In genomic region chr1:222741630-222742457, GRCh38 we compare ENCODE assay signal across 11 cellular contexts. TPM values are rescaled to one million over a fixed set of nuclear protein-coding genes. Genes with fewer than 3 reads are reported as not detected.
DNase-seq lines count a peak whose midpoint lies in the region; ATAC-seq, FAIRE-seq and TF ChIP-seq lines count a peak whose summit lies in the region.
"Not testable (repeated sequence)": the region's sequence is repeated elsewhere in the genome, so short reads cannot be mapped to it uniquely, and the experiment has no call there.
"Had no signal": no experiment of that assay in that cellular context is flagged by ENCODE, and none has a peak within 500 bp of the region (broad histone marks: within the 10 kb centered on the region; RNA-seq: fewer than 3 reads in every experiment).

No MANE protein-coding gene starts in this region.

- H3K79me2 ChIP-seq in Karpas-422 (ENCODE audit: low read length); GM12878 (ENCODE audit: control insufficient read depth, insufficient read depth, low read length): not testable (repeated sequence)

- not testable (repeated sequence) for H3K27ac ChIP-seq in Karpas-422 (ENCODE audit: low read length); GM12878 (ENCODE audit: control insufficient read depth, insufficient read depth)

- not testable (repeated sequence) for H2AFZ ChIP-seq in Karpas-422 (ENCODE audit: low read length); GM12878 (ENCODE audit: control insufficient read depth, low read depth, low read length)

- H3K27me3 Mint-ChIP-seq in stimulated activated memory B cell treated with anti-CD40 and anti-IgM and Interleukin-4, amounts not matched to agents 10 μg/mL and 1 μg/mL and 100 μg/mL, for 72 hours = not testable (repeated sequence)

- H3K9me2 ChIP-seq in Karpas-422 (replicated peaks; ENCODE audit: insufficient read depth, low read length) = not testable (repeated sequence)

- not testable (repeated sequence) for H3K4me3 ChIP-seq in Karpas-422 (ENCODE audit: low read length); GM12878; mucosa of stomach (ENCODE audit: low read length)

- peak; percentile 48 for ATAC-seq in GM18867 (IDR thresholded peaks at IDR 0.05; ENCODE audit: unreplicated experiment)
- peak; percentile 48; the same call in 2 of the 3 replicates for ATAC-seq in GM12878
- not testable (repeated sequence) for ATAC-seq in Right ventricle myocardium inferior; stimulated activated memory B cell treated with anti-CD40 and anti-IgM and Interleukin-4, amounts not matched to agents 10 μg/mL and 1 μg/mL and 100 μg/mL, for 72 hours

- FAIRE-seq in GM12878 (lab: Jason Lieb, UNC) = not testable (repeated sequence)

- BruUV-seq in GM12878 (replicated peaks; lab: Mats Ljungman, UMichigan) = not testable (repeated sequence)

- DNase-seq in Karpas-422 (peak; percentile 36), Right ventricle myocardium inferior (ENCODE audit: missing footprints) (peak; percentile 62)
- not testable (repeated sequence) for DNase-seq in GM12878 (ENCODE audit: low read depth, low spot score)

- in situ Hi-C loops in GM12878 (cut with MboI) = not testable (repeated sequence)

- TF ChIP-seq EP300 in GM12878 (IDR thresholded peaks at IDR 0.05; ENCODE audit: borderline replicate concordance in 1 of 2, control insufficient read depth in 1 of 2, low read depth in 2 of 2, low read length in 2 of 2) = not testable (repeated sequence)

- SMC1A ChIA-PET in GM12878 (lab: Charles Lee; ENCODE audit: uncharacterized antibody, unreplicated experiment) = interaction anchor here (0.6 to 1.0 kb wide), 4 partner anchors 10 to 82 kb away, joined by 3 read pairs; no protein-coding TSS in a partner anchor

- H3K4me1 Mint-ChIP-seq in stimulated activated memory B cell treated with anti-CD40 and anti-IgM and Interleukin-4, amounts not matched to agents 10 μg/mL and 1 μg/mL and 100 μg/mL, for 72 hours = peaks cover 28% of the 10 kb centered on the region

- intact Hi-C loops in GM12878 (cut with micrococcal nuclease; ENCODE audit: unreplicated experiment); Right ventricle myocardium inferior (cut with DNase I): not testable (repeated sequence)

- not testable (repeated sequence) for H4K20me1 ChIP-seq in Karpas-422 (ENCODE audit: insufficient read depth, low read depth, low read length); GM12878 (ENCODE audit: control insufficient read depth, insufficient read depth)

- not testable (repeated sequence) for TF ChIP-seq POLR2A in GM12878 (IDR thresholded peaks at IDR 0.05; ENCODE audit: low read depth, low read length)

- peak overlapping the region; percentile 54 for H3K4me3 Mint-ChIP-seq in stimulated activated memory B cell treated with anti-CD40 and anti-IgM and Interleukin-4, amounts not matched to agents 10 μg/mL and 1 μg/mL and 100 μg/mL, for 72 hours

- peaks cover 11% of the 10 kb centered on the region for H3K36me3 Mint-ChIP-seq in stimulated activated memory B cell treated with anti-CD40 and anti-IgM and Interleukin-4, amounts not matched to agents 10 μg/mL and 1 μg/mL and 100 μg/mL, for 72 hours

- POLR2A ChIA-PET in GM12878 (lab: Charles Lee) = interaction anchor here (1.5 kb wide), 1 partner anchor 10 kb away, joined by 4 read pairs; no protein-coding TSS in a partner anchor

- not testable (repeated sequence) for H3K27ac Mint-ChIP-seq in stimulated activated memory B cell treated with anti-CD40 and anti-IgM and Interleukin-4, amounts not matched to agents 10 μg/mL and 1 μg/mL and 100 μg/mL, for 72 hours

- CTCF ChIA-PET in GM12878 (lab: Yijun Ruan, JAX) = interaction anchor here (0.7 to 1.6 kb wide), 3 partner anchors 340 to 382 kb away, joined by 3 to 4 read pairs (median 4); no protein-coding TSS in a partner anchor

- not testable (repeated sequence) for H3K4me2 ChIP-seq in Karpas-422 (ENCODE audit: low read depth, low read length, poor library complexity, severe bottlenecking); GM12878 (ENCODE audit: control insufficient read depth, insufficient read depth)

- not testable (repeated sequence) for H3K9ac ChIP-seq in Karpas-422 (ENCODE audit: low read length); GM12878 (ENCODE audit: control insufficient read depth, insufficient read depth, low read length)
- peak overlapping the region; percentile 22 for H3K9ac ChIP-seq in mucosa of stomach (ENCODE audit: low read length)

- RAD21 ChIA-PET in GM12878 (lab: Charles Lee; ENCODE audit: unreplicated experiment) = not testable (repeated sequence)

- 49% methylated on average over 5 of the region's 5 CpGs for WGBS in GM12878 (ENCODE audit: insufficient coverage, insufficient replicate concordance, low lambda C conversion rate, missing lambda C conversion rate)

- TF ChIP-seq CTCF in GM12878 (IDR thresholded peaks at IDR 0.05 in 2 of 3, conservative IDR thresholded peaks at IDR 0.05 in 1 of 3; ENCODE audit: control insufficient read depth in 2 of 3, extremely low read depth in 1 of 3, insufficient read depth in 1 of 3, low read depth in 3 of 3, low read length in 3 of 3) = not testable (repeated sequence)

- H3K9me3 ChIP-seq in Karpas-422 (ENCODE audit: low read length); GM12878 (replicated peaks; ENCODE audit: control insufficient read depth, insufficient read depth, low read length); mucosa of stomach (ENCODE audit: control insufficient read depth, low read length): not testable (repeated sequence)

- H3K4me1 ChIP-seq in Karpas-422 (ENCODE audit: low read length); GM12878 (ENCODE audit: control insufficient read depth, insufficient read depth, low read length); mucosa of stomach (ENCODE audit: control insufficient read depth, insufficient read depth, low read length): not testable (repeated sequence)

- H3K27me3 ChIP-seq in Karpas-422 (ENCODE audit: low read length); GM12878 (replicated peaks in 1 of 2; ENCODE audit: control insufficient read depth in 2 of 2, insufficient read depth in 2 of 2, low read length in 1 of 2); mucosa of stomach (ENCODE audit: control insufficient read depth, insufficient read depth, low read length): not testable (repeated sequence)

- H3K9me3 Mint-ChIP-seq in stimulated activated memory B cell treated with anti-CD40 and anti-IgM and Interleukin-4, amounts not matched to agents 10 μg/mL and 1 μg/mL and 100 μg/mL, for 72 hours = not testable (repeated sequence)

- TF ChIP-seq RAD21 in GM12878 (IDR thresholded peaks at IDR 0.05; ENCODE audit: insufficient read depth, low read depth, low read length) = not testable (repeated sequence)

- not testable (repeated sequence) for H3K36me3 ChIP-seq in Karpas-422 (ENCODE audit: insufficient read depth, low read length); GM12878 (ENCODE audit: control insufficient read depth in 2 of 2, insufficient read depth in 2 of 2, low read length in 1 of 2); mucosa of stomach (ENCODE audit: control insufficient read depth, insufficient read depth, low read length)

RNA-seq across cellular contexts. Expression of gene FAM177B, which starts 4.8 kb away (rescaled TPM):
- total RNA-seq in Karpas-422 (2014; rRNA removed; shearing (Covaris generic); ENCODE audit: low replicate concordance) = not detected in 2 replicates
- not detected in 2 replicates for total RNA-seq in GM12878 (2013; cell fraction: nucleolus; rRNA removed)
- total RNA-seq in GM12878 (2014; rRNA removed) (not detected in 2 replicates), GM12878 (2014; rRNA removed; fragmentation: Illumina TruSeq; extraction: Trizol) (not detected in 2 replicates), GM12878 (2021) (not detected in 2 replicates), Right ventricle myocardium inferior (not detected)
- polyA plus RNA-seq in GM12878 (2011; ENCODE audit: low read depth) = not detected
- polyA plus RNA-seq in GM12878 (2011; rRNA removed) (not detected in 2 replicates), GM12878 (2014; fragmentation: Illumina TruSeq; extraction: Trizol) (not detected in 2 replicates), GM12878 (2014; fragmentation: Nextera tagmentation; extraction: Ambion mirVana) (under 1 TPM in 1 of 2 experiments, not detected in 1; 0.06 TPM), GM12878 (2014; rRNA removed) (not detected in 2 replicates), GM12878 (2016; fragmentation: Nextera tagmentation; extraction: Ambion mirVana) (not detected)
- not detected in 2 replicates for polyA plus RNA-seq in GM12878 (2011; cell fraction: cytosol; rRNA removed)
- not detected in 2 replicates for polyA plus RNA-seq in GM12878 (2011; cell fraction: nucleus; rRNA removed)
- not detected in 2 replicates for polyA plus RNA-seq in GM12878 (2012)
- not detected in 2 replicates for polyA minus RNA-seq in GM12878 (2011; rRNA and poly(A)+ RNA removed)
- not detected in 2 replicates for polyA minus RNA-seq in GM12878 (2011; cell fraction: cytosol; rRNA and poly(A)+ RNA removed)
- not detected in 2 replicates for polyA minus RNA-seq in GM12878 (2011; cell fraction: nucleus; rRNA and poly(A)+ RNA removed)
- total RNA-seq: Caco-2; CD4-positive, alpha-beta T cell; H4; HT-29 had no signal
- polyA plus RNA-seq: BJ had no signal

RNA-seq across cellular contexts. Expression of gene BROX, which starts 29.5 kb away (rescaled TPM):
- 15.3 and 26.8 TPM in 2 replicates for total RNA-seq in Karpas-422 (2014; rRNA removed; shearing (Covaris generic); ENCODE audit: low replicate concordance)
- 23.3 and 28.3 TPM in 2 replicates for total RNA-seq in GM12878 (2013; cell fraction: nucleolus; rRNA removed)
- total RNA-seq in GM12878 (2014; rRNA removed) (15.2 and 17.8 TPM in 2 replicates), GM12878 (2014; rRNA removed; fragmentation: Illumina TruSeq; extraction: Trizol) (17.5 and 18.4 TPM in 2 replicates), GM12878 (2021) (13.5 and 16.1 TPM in 2 replicates), Right ventricle myocardium inferior (32.0 TPM)
- polyA plus RNA-seq in GM12878 (2011; ENCODE audit: low read depth) = 5.3 TPM
- polyA plus RNA-seq in GM12878 (2011; rRNA removed) (5.8 and 9.5 TPM in 2 replicates), GM12878 (2014; fragmentation: Illumina TruSeq; extraction: Trizol) (8.7 and 11.8 TPM in 2 replicates), GM12878 (2014; fragmentation: Nextera tagmentation; extraction: Ambion mirVana) (10 to 100 TPM; 19.4 to 42.0 TPM), GM12878 (2014; rRNA removed) (5.5 and 6.2 TPM in 2 replicates), GM12878 (2016; fragmentation: Nextera tagmentation; extraction: Ambion mirVana) (10 to 100 TPM; 20.4 to 24.1 TPM)
- polyA plus RNA-seq in GM12878 (2011; cell fraction: cytosol; rRNA removed) = 3.0 and 3.7 TPM in 2 replicates
- polyA plus RNA-seq in GM12878 (2011; cell fraction: nucleus; rRNA removed) = 3.6 and 5.6 TPM in 2 replicates
- 11.8 and 14.7 TPM in 2 replicates for polyA plus RNA-seq in GM12878 (2012)
- 3.7 and 5.0 TPM in 2 replicates for polyA minus RNA-seq in GM12878 (2011; rRNA and poly(A)+ RNA removed)
- 4.2 and 4.7 TPM in 2 replicates for polyA minus RNA-seq in GM12878 (2011; cell fraction: cytosol; rRNA and poly(A)+ RNA removed)
- 3.7 and 8.1 TPM in 2 replicates for polyA minus RNA-seq in GM12878 (2011; cell fraction: nucleus; rRNA and poly(A)+ RNA removed)

RNA-seq across cellular contexts. Expression of gene AIDA, which starts 29.6 kb away (rescaled TPM):
- total RNA-seq in Karpas-422 (2014; rRNA removed; shearing (Covaris generic); ENCODE audit: low replicate concordance) = 13.3 and 26.4 TPM in 2 replicates
- total RNA-seq in GM12878 (2013; cell fraction: nucleolus; rRNA removed) = 12.4 and 13.6 TPM in 2 replicates
- total RNA-seq in GM12878 (2014; rRNA removed) (16.3 and 17.0 TPM in 2 replicates), GM12878 (2014; rRNA removed; fragmentation: Illumina TruSeq; extraction: Trizol) (12.9 and 13.9 TPM in 2 replicates), GM12878 (2021) (27.0 and 28.3 TPM in 2 replicates), Right ventricle myocardium inferior (58.4 TPM)
- 14.0 TPM for polyA plus RNA-seq in GM12878 (2011; ENCODE audit: low read depth)
- polyA plus RNA-seq in GM12878 (2011; rRNA removed) (43.1 and 54.0 TPM in 2 replicates), GM12878 (2014; fragmentation: Illumina TruSeq; extraction: Trizol) (33.6 and 41.9 TPM in 2 replicates), GM12878 (2014; fragmentation: Nextera tagmentation; extraction: Ambion mirVana) (10 to 100 TPM in 1 of 2 experiments, 1 to 10 TPM in 1; 8.9 to 12.8 TPM), GM12878 (2014; rRNA removed) (20.7 and 22.2 TPM in 2 replicates), GM12878 (2016; fragmentation: Nextera tagmentation; extraction: Ambion mirVana) (10 to 100 TPM; 17.0 to 21.5 TPM)
- 12.5 and 16.8 TPM in 2 replicates for polyA plus RNA-seq in GM12878 (2011; cell fraction: cytosol; rRNA removed)
- polyA plus RNA-seq in GM12878 (2011; cell fraction: nucleus; rRNA removed) = 9.8 and 11.6 TPM in 2 replicates
- polyA plus RNA-seq in GM12878 (2012) = 19.6 and 25.4 TPM in 2 replicates
- 25.5 and 32.0 TPM in 2 replicates for polyA minus RNA-seq in GM12878 (2011; rRNA and poly(A)+ RNA removed)
- polyA minus RNA-seq in GM12878 (2011; cell fraction: cytosol; rRNA and poly(A)+ RNA removed) = 16.1 and 18.7 TPM in 2 replicates
- polyA minus RNA-seq in GM12878 (2011; cell fraction: nucleus; rRNA and poly(A)+ RNA removed) = 8.3 and 11.2 TPM in 2 replicates
